ENCODE assay signal across 7 cellular contexts in the genomic region with DNA sequence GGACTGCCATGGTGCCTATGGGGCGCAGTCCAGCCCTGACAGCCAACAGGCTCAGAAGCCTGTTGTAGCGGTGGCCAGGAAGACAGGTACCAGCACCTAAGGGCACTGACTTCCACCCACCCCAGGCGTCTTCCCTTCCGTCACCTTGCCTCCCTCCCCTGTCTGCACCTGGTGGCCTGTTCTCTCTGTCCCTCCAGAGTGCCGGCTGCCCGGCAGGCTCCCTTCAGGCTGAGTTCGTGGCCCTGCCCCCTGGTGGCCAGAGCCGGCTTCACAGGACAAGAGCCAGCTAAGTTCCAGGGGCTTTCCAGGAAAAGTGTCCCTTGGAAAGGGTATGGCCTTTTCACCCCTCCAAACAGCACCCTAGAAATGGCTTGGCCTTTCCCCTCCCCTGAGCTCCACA. TPM values are rescaled to one million over a fixed set of nuclear protein-coding genes. Genes with fewer than 3 reads are reported as not detected.
"Had no signal": no experiment of that assay in that cellular context is flagged by ENCODE, and none has a peak within 500 bp of the region (broad histone marks: within the 10 kb centered on the region; RNA-seq: fewer than 3 reads in every experiment).

No MANE protein-coding gene starts in this region.

RNA-seq across cellular contexts. Expression of a gene that starts 15.0 kb away (rescaled TPM):
- total RNA-seq: activated CD4-positive, alpha-beta T cell treated with anti-CD3 and anti-CD28 coated beads, Interleukin-2, amount 10 ng/mL, durations not matched to agents 24 days and 14 days; activated naive CD4-positive, alpha-beta T cell treated with anti-CD3 and anti-CD28 coated beads for 36 hours; Right ventricle myocardium superior; SJCRH30; T-helper 1 cell treated with Interleukin-12 subunit alpha and Interleukin-12 subunit beta and Interleukin-4 antibody, amounts not matched to agents 30 ng/mL and 1 ng/mL, for 36 hours had no signal
- polyA plus RNA-seq: cardiac muscle cell, SK-N-SH had no signal
